ENCODE assay signal across 9 cellular contexts in the genomic region with DNA sequence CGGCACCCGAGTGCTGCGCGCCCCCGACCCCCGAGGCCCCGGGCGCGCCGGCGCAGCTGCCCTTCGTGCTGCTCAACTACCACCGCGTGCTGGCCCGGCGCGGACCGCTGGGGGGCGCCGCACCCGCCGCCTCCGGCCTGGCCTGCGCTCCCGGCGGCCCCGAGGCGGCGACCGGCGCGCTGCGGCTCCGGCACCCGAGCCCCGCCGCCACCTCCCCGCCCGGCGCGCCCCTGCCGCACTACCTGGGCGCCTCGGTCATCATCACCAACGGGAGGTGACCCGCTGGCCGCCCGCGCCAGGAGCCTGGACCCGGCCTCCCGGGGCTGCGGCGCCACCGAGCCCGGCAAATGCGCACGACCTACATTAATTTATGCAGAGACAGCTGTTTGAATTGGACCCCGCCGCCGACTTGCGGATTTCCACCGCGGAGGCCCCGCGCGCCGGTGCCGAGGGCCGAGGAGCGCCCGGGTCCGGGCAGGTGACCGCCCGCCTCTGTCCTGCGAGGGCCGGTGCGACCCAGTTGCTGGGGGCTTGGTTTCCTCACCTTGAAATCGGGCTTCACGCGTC. TPM values are rescaled to one million over a fixed set of nuclear protein-coding genes. Genes with fewer than 3 reads are reported as not detected.
DNase-seq lines count a peak whose midpoint lies in the region; ATAC-seq and TF ChIP-seq lines count a peak whose summit lies in the region.
"Had no signal": no experiment of that assay in that cellular context is flagged by ENCODE, and none has a peak within 500 bp of the region (broad histone marks: within the 10 kb centered on the region; RNA-seq: fewer than 3 reads in every experiment).

No MANE protein-coding gene starts in this region.

- H3K4me1 ChIP-seq in Panc1 (ENCODE audit: control insufficient read depth, insufficient read depth, low read length) (0 out of 2 replicates have a peak, but pooled peaks cover 3% of the 10 kb centered on the region), left lung (peaks cover 0 to 15% of the 10 kb centered on the region in 2 donors)

- TF ChIP-seq CTCF in Panc1 (IDR thresholded peaks at IDR 0.05) (peak; percentile 87), left lung (IDR thresholded peaks at IDR 0.05) (no peak)

- BruUV-seq in Panc1 (replicated peaks; lab: Mats Ljungman, UMichigan): no TSS peak

- H3K27me3 ChIP-seq in Panc1 (ENCODE audit: control insufficient read depth, insufficient read depth, low read length): no peaks in the 10 kb centered on the region
- H3K27me3 ChIP-seq in left lung: peaks cover 30 to 63% of the 10 kb centered on the region in 2 donors

- CTCF ChIA-PET in Panc1 (lab: Charles Lee): interaction anchor here (0.6 to 0.9 kb wide), 3 partner anchors 11 to 180 kb away, joined by 3 to 9 read pairs (median 3); no protein-coding TSS in a partner anchor

- DNase-seq in activated CD8-positive, alpha-beta memory T cell treated with anti-CD3 and anti-CD28 coated beads for 24 hours: peak; percentile 67
- DNase-seq in activated CD8-positive, alpha-beta memory T cell treated with anti-CD3 and anti-CD28 coated beads, Interleukin-2, amount 50 U/mL, for 4 hours: no peak
- DNase-seq in Panc1 (ENCODE audit: low read depth, low spot score) (no peak), cerebellar cortex (ENCODE audit: low spot score) (peak; percentile 27), left lung (no peak)
- peak; percentile 24 to 46 for DNase-seq in stimulated activated CD8-positive, alpha-beta memory T cell treated with anti-CD3 and anti-CD28 coated beads, Interleukin-15, amount 100 ng/mL, for 48 hours (ENCODE audit: low read depth in 2 of 2)

- H3K9me3 ChIP-seq in Panc1 (ENCODE audit: control insufficient read depth, insufficient read depth, low read depth, low read length): no peaks in the 10 kb centered on the region
- H3K9me3 ChIP-seq in left lung: no peaks in the 10 kb centered on the region

- ATAC-seq in Panc1 (peak; percentile 97), left lung (peak; percentile 87), HG02763 (IDR thresholded peaks at IDR 0.05; ENCODE audit: unreplicated experiment) (no peak), HG02610 (IDR thresholded peaks at IDR 0.05; ENCODE audit: unreplicated experiment) (no peak)

- intact Hi-C loops in Panc1 (cut with micrococcal nuclease; ENCODE audit: unreplicated experiment): no loop called here
- intact Hi-C loops in left lung (cut with DNase I): loop anchor here in 1 of 2 donors (10.0 kb wide), 1 partner anchor 177 kb away; no protein-coding TSS in a partner anchor

- H3K27ac ChIP-seq in Panc1 (ENCODE audit: low read length) (peak overlapping the region; percentile 39), left lung (no peak overlapping the region)

- no peaks in the 10 kb centered on the region for H3K36me3 ChIP-seq in Panc1 (ENCODE audit: control insufficient read depth, insufficient read depth, low read length)
- H3K36me3 ChIP-seq in left lung: peaks cover 0 to 2% of the 10 kb centered on the region in 2 donors

- in situ Hi-C loops in Panc1 (cut with HindIII; ENCODE audit: low pct_unique_long_range_greater_than_20kb, low sequenced_read_pairs): no loop called here

- POLR2A ChIA-PET in Panc1 (lab: Charles Lee): no interaction called here

- H3K4me3 ChIP-seq in Panc1 (ENCODE audit: low read depth in 2 of 2, low read length in 2 of 2) (peak overlapping the region; percentile 40 to 42), left lung (peak overlapping the region; percentile 15 to 26)

RNA-seq across cellular contexts. Expression of gene SIM2, which starts 49.0 kb away (rescaled TPM):
- total RNA-seq in Panc1 (2021; ENCODE audit: unreplicated experiment) (11.5 TPM), left lung (not detected)
- 9.4 TPM for polyA plus RNA-seq in Panc1 (2012; ENCODE audit: insufficient read length)
- total RNA-seq: temporal lobe had no signal

Comparison
In these comparisons a context has a peak if more than half of its experiments do, and no peak if none do; other contexts are left out.
1. DNase-seq: peak in activated CD8-positive, alpha-beta memory T cell treated with anti-CD3 and anti-CD28 coated beads for 24 hours (single experiment), cerebellar cortex (single experiment) and stimulated activated CD8-positive, alpha-beta memory T cell treated with anti-CD3 and anti-CD28 coated beads, Interleukin-15, amount 100 ng/mL, for 48 hours (2 of 2); none in activated CD8-positive, alpha-beta memory T cell treated with anti-CD3 and anti-CD28 coated beads, Interleukin-2, amount 50 U/mL, for 4 hours (single experiment), Panc1 (single experiment) and left lung (0 of 2).
2. ATAC-seq: peak in Panc1 (single experiment) and left lung (single experiment); none in HG02763 (single experiment) and HG02610 (single experiment).
3. RNA of gene SIM2, which starts 49.0 kb away (total RNA-seq): 11.5 TPM in Panc1 (single experiment); not detected in left lung; every median in the first group is over 10 times any median in the second.